In the genomic region with DNA sequence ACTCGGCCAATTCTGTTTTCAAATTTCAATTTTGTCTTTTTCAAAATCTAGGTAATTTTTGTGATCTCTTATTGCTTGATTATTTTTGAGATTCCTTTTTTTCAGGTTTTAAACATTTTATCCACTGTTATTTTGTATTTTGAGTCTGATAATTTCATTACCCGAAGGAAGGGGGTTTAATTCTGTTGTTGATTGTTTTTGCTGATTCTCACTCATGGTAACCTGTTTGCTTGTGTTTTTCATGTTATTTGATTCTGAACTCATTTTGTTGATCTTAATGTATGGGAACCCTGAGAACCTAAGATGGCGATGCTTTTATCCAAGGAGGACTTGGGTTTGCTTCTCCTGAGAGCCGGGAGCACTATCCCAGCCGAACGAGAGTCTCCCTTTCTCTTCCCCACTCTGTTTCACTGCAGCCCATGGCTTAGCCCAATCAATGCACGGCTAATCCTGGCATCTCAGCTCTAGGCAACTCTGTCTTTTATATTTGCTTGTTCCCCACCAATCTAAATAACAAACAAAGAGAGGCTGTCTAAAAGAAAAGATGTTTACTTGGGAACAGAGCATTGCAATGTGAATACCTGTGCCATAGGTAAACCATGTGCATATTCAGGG, we compare ENCODE assay signal across 2 cellular contexts.
TF ChIP-seq lines count a peak whose summit lies in the region.

No MANE protein-coding gene starts in this region.

TF ChIP-seq in HepG2, 621 proteins besides CTCF, POLR2A, EP300 and RAD21:
- no peak for TF ChIP-seq NFATC3 (CRISPR knock-in tag; IDR thresholded peaks at IDR 0.05)
- no peak for TF ChIP-seq ZNF547 (CRISPR knock-in tag; IDR thresholded peaks at IDR 0.05)
- TF ChIP-seq ZIK1 (CRISPR knock-in tag; IDR thresholded peaks at IDR 0.05; ENCODE audit: borderline replicate concordance, low read depth): no peak
- TF ChIP-seq, protein P1, sequence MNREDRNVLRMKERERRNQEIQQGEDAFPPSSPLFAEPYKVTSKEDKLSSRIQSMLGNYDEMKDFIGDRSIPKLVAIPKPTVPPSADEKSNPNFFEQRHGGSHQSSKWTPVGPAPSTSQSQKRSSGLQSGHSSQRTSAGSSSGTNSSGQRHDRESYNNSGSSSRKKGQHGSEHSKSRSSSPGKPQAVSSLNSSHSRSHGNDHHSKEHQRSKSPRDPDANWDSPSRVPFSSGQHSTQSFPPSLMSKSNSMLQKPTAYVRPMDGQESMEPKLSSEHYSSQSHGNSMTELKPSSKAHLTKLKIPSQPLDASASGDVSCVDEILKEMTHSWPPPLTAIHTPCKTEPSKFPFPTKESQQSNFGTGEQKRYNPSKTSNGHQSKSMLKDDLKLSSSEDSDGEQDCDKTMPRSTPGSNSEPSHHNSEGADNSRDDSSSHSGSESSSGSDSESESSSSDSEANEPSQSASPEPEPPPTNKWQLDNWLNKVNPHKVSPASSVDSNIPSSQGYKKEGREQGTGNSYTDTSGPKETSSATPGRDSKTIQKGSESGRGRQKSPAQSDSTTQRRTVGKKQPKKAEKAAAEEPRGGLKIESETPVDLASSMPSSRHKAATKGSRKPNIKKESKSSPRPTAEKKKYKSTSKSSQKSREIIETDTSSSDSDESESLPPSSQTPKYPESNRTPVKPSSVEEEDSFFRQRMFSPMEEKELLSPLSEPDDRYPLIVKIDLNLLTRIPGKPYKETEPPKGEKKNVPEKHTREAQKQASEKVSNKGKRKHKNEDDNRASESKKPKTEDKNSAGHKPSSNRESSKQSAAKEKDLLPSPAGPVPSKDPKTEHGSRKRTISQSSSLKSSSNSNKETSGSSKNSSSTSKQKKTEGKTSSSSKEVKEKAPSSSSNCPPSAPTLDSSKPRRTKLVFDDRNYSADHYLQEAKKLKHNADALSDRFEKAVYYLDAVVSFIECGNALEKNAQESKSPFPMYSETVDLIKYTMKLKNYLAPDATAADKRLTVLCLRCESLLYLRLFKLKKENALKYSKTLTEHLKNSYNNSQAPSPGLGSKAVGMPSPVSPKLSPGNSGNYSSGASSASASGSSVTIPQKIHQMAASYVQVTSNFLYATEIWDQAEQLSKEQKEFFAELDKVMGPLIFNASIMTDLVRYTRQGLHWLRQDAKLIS (CRISPR knock-in tag; IDR thresholded peaks at IDR 0.05): no peak
- TF ChIP-seq ZNF672 (CRISPR knock-in tag; IDR thresholded peaks at IDR 0.05): no peak
- TF ChIP-seq ZNF451 (CRISPR knock-in tag; IDR thresholded peaks at IDR 0.05): no peak
- no peak for TF ChIP-seq MYPOP (CRISPR knock-in tag; IDR thresholded peaks at IDR 0.05)
- TF ChIP-seq, protein P2, sequence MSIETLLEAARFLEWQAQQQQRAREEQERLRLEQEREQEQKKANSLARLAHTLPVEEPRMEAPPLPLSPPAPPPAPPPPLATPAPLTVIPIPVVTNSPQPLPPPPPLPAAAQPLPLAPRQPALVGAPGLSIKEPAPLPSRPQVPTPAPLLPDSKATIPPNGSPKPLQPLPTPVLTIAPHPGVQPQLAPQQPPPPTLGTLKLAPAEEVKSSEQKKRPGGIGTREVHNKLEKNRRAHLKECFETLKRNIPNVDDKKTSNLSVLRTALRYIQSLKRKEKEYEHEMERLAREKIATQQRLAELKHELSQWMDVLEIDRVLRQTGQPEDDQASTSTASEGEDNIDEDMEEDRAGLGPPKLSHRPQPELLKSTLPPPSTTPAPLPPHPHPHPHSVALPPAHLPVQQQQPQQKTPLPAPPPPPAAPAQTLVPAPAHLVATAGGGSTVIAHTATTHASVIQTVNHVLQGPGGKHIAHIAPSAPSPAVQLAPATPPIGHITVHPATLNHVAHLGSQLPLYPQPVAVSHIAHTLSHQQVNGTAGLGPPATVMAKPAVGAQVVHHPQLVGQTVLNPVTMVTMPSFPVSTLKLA (IDR thresholded peaks at IDR 0.05): no peak
- TF ChIP-seq ZNF83 (CRISPR knock-in tag; IDR thresholded peaks at IDR 0.05; ENCODE audit: borderline replicate concordance): no peak
- no peak for TF ChIP-seq SP2 (CRISPR knock-in tag; IDR thresholded peaks at IDR 0.05)
- no peak for TF ChIP-seq NAIF1 (CRISPR knock-in tag; IDR thresholded peaks at IDR 0.05; ENCODE audit: borderline replicate concordance)

TF ChIP-seq in H1, 55 proteins besides CTCF, POLR2A, EP300 and RAD21:
- no peak for TF ChIP-seq GTF2F1 (IDR thresholded peaks at IDR 0.05; ENCODE audit: borderline replicate concordance, low read depth, low read length)
- no peak for TF ChIP-seq TEAD4 (IDR thresholded peaks at IDR 0.05; ENCODE audit: low read depth, low read length)
- no peak for TF ChIP-seq POLR2AphosphoS5 (IDR thresholded peaks at IDR 0.05; ENCODE audit: low read depth, low read length)
- TF ChIP-seq, protein P3, sequence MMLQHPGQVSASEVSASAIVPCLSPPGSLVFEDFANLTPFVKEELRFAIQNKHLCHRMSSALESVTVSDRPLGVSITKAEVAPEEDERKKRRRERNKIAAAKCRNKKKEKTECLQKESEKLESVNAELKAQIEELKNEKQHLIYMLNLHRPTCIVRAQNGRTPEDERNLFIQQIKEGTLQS (IDR thresholded peaks at IDR 0.05; ENCODE audit: insufficient read depth, low read depth, low read length): no peak
- TF ChIP-seq KDM4A (IDR thresholded peaks at IDR 0.05; ENCODE audit: low read depth, low read length, severe bottlenecking): no peak
- no peak for TF ChIP-seq SRF (IDR thresholded peaks at IDR 0.05; ENCODE audit: low read depth, low read length)
- no peak for TF ChIP-seq TCF12 (IDR thresholded peaks at IDR 0.05; ENCODE audit: low read depth, low read length)
- TF ChIP-seq MAFK (IDR thresholded peaks at IDR 0.05; ENCODE audit: low read depth, low read length): no peak
- TF ChIP-seq BCL11A (IDR thresholded peaks at IDR 0.05; ENCODE audit: low read depth in 2 of 2, low read length in 2 of 2): no peak
- no peak for TF ChIP-seq JUN (IDR thresholded peaks at IDR 0.05; ENCODE audit: low read depth, low read length)
- TF ChIP-seq, protein P4, sequence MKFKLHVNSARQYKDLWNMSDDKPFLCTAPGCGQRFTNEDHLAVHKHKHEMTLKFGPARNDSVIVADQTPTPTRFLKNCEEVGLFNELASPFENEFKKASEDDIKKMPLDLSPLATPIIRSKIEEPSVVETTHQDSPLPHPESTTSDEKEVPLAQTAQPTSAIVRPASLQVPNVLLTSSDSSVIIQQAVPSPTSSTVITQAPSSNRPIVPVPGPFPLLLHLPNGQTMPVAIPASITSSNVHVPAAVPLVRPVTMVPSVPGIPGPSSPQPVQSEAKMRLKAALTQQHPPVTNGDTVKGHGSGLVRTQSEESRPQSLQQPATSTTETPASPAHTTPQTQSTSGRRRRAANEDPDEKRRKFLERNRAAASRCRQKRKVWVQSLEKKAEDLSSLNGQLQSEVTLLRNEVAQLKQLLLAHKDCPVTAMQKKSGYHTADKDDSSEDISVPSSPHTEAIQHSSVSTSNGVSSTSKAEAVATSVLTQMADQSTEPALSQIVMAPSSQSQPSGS (IDR thresholded peaks at IDR 0.05; ENCODE audit: low read length): no peak
- no peak for TF ChIP-seq KDM5A (IDR thresholded peaks at IDR 0.05; ENCODE audit: low read length)
- TF ChIP-seq SIX5 (IDR thresholded peaks at IDR 0.05; ENCODE audit: low read depth, low read length): no peak
- no peak for TF ChIP-seq TBP (IDR thresholded peaks at IDR 0.05; ENCODE audit: low read depth, low read length)
- TF ChIP-seq MAX (IDR thresholded peaks at IDR 0.05): no peak
- no peak for TF ChIP-seq HDAC6 (IDR thresholded peaks at IDR 0.05; ENCODE audit: low read depth, low read length)
- TF ChIP-seq FOSL1 (IDR thresholded peaks at IDR 0.05; ENCODE audit: insufficient read depth, low read depth, low read length): no peak
- TF ChIP-seq TAF1 (IDR thresholded peaks at IDR 0.05; ENCODE audit: low read depth, low read length): no peak
- TF ChIP-seq RNF2 (IDR thresholded peaks at IDR 0.05; ENCODE audit: borderline replicate concordance, low read depth, low read length, missing control alignments, poor library complexity, severe bottlenecking): no peak
